ENCODE assay signal across 14 cellular contexts in the genomic region with DNA sequence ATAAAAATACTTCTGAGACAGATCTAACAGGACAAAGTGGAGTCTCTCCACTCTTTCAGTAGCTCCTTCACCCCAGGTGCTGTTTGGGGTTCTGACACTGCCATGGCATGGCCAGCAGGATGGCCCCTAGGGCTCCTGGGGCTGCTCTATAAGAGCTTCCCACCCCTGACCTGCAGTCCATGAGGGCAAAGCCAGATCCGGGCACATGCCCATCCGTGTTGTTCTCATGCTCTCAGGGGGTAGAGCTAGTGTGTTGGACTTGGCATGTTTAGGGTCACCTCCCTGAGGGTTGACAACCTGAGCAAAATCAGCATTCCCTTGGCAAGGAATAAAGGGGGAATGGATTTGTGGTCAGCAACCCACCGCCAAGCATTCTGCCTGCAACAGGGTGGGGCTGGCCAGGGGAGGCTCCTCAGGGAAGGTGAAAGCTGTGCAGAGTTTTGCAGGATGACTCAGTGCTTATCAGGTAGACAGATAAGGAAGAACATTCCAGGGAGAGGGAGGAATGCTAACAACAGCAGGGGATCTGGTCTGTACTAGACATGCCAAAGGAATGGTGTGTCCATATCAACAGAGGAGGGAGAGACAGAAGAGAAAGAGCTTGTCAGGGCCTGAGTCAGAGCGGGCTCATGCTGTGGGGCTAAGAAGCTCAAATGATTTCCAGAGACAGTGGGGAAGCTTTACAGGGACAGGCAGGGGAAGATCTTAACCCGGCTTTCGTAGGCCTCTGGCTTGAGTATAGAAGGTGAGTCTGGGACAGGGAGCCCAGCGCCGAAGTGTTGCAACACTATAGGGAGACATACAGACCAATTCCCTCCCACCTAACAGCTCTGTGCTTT. TPM values are rescaled to one million over a fixed set of nuclear protein-coding genes. Genes with fewer than 3 reads are reported as not detected.
A peak's percentile ranks its signal among the peaks of the same experiment; 100 is the strongest.
DNase-seq lines count a peak whose midpoint lies in the region; ATAC-seq, FAIRE-seq and TF ChIP-seq lines count a peak whose summit lies in the region.
"Not testable (repeated sequence)": the region's sequence is repeated elsewhere in the genome, so short reads cannot be mapped to it uniquely, and the experiment has no call there.
"Had no signal": no experiment of that assay in that cellular context is flagged by ENCODE, and none has a peak within 500 bp of the region (broad histone marks: within the 10 kb centered on the region; RNA-seq: fewer than 3 reads in every experiment).

No MANE protein-coding gene starts in this region.

- FAIRE-seq in RCC 7860 (lab: Jason Lieb, UNC) (peak; percentile 100), pancreas (lab: Jason Lieb, UNC) (peak; percentile 67)

- DNase-seq in ELR (ENCODE audit: low read depth) (peak; percentile 75), HPDE6-E6E7 (ENCODE audit: extremely low spot score) (peak; percentile 42), RCC 7860 (ENCODE audit: low spot score) (peak; percentile 88), brain microvascular endothelial cell (peak; percentile 74), fibroblast of the aortic adventitia (ENCODE audit: low read depth) (peak; percentile 56), kidney tubule cell (ENCODE audit: low spot score) (peak; percentile 67), pancreas (peak in 1 of 6 donors; percentile 33)

- not testable (repeated sequence) for H3K4me3 ChIP-seq in brain microvascular endothelial cell (ENCODE audit: low read depth, low read length); fibroblast of the aortic adventitia (ENCODE audit: low read depth, low read length); pancreas

- not testable (repeated sequence) for H3K9me3 ChIP-seq in pancreas

- 81 to 90% methylated on average over 8 of the region's 8 CpGs for WGBS in pancreas, 2 donors

- TF ChIP-seq CTCF in brain microvascular endothelial cell (IDR thresholded peaks at IDR 0.05; ENCODE audit: low read depth, low read length, missing control alignments); fibroblast of the aortic adventitia (IDR thresholded peaks at IDR 0.05; ENCODE audit: insufficient read depth, low read length); pancreas (IDR thresholded peaks at IDR 0.05): not testable (repeated sequence)

- H3K4me1 ChIP-seq in pancreas, result not testable (repeated sequence)

- H3K36me3 ChIP-seq in brain microvascular endothelial cell (replicated peaks); pancreas: not testable (repeated sequence)

- peak; percentile 14 to 57 (median 34) for ATAC-seq in pancreas

- in situ Hi-C loops in brain microvascular endothelial cell (cut with HindIII; ENCODE audit: low pct_ligation_motif_present, low sequenced_read_pairs), result not testable (repeated sequence)

- peak overlapping the region; percentile 55 for H3K27ac ChIP-seq in brain microvascular endothelial cell
- not testable (repeated sequence) for H3K27ac ChIP-seq in pancreas

- H3K27me3 ChIP-seq in brain microvascular endothelial cell (replicated peaks); pancreas: not testable (repeated sequence)

- intact Hi-C loops in pancreas (cut with DNase I), result not testable (repeated sequence)

RNA-seq across cellular contexts. Expression of gene ANXA8L1, which starts 21.1 kb away (rescaled TPM):
- total RNA-seq in fibroblast of the aortic adventitia (ENCODE audit: low replicate concordance) (1.2 TPM in 1 of 2 replicates, not detected in the other), pancreas (under 1 TPM in 1 of 6 donors, not detected in 5; 0.19 TPM)
- polyA plus RNA-seq in pancreas, result 1 to 10 TPM in 1 of 2 donors, under 1 TPM in 1; 0.12 to 1.2 TPM
- total RNA-seq: activated CD4-positive, alpha-beta memory T cell treated with anti-CD3 and anti-CD28 coated beads for 36 hours; activated naive CD4-positive, alpha-beta T cell treated with anti-CD3 and anti-CD28 coated beads, Interleukin-2, amount 50 U/mL, for 72 hours; activated T-cell treated with anti-CD3 and anti-CD28 coated beads, Interleukin-2, amount 50 U/mL, for 4 hours; CD8-positive, alpha-beta memory T cell; G401; left ventricle myocardium inferior; natural killer cell had no signal
- polyA plus RNA-seq: CD8-positive, alpha-beta memory T cell had no signal
